In the genomic region with DNA sequence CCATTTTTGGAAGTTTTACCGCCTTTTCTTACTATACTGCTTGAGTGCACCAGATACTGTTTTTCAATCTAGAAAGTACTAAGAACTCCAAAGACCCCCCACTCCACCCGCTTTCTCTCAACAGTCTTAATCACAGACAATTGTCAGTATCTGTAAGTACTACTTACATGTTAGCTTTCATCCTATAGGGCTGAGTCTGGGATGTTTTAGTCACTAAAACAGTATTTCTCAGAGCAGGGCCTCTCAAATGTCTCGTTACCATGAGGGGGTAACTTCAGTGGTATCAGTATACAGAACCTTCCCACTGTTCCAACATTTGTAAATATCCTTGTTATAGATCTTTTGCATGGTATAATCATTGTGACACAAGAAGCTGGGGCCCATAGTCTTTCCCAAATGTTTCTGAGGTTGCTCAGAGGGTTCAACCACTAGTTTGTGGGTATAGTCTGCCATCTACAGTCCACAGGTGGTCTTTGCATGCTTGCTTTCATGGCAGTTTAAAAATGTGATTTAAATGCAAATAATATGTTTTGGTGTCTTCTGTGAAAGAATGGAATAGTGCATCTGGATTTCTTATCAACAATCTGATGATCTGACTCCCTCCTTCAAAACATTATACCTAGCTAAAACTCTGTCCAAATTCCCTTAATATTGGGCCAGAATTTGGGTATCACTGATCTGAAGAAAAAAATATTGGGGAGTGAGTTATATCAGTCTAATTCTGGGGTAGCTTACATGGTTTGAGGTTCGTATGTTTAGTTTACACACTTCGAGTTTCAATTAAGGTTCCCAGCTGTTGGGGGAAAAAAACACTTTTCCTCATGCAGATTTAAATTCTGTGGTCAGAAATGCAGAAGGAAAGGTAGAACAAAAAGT, we compare ENCODE assay signal across 8 cellular contexts. TPM values are rescaled to one million over a fixed set of nuclear protein-coding genes. Genes with fewer than 3 reads are reported as not detected.
DNase-seq lines count a peak whose midpoint lies in the region; ATAC-seq and TF ChIP-seq lines count a peak whose summit lies in the region.

No MANE protein-coding gene starts in this region.

- ATAC-seq in activated naive CD4-positive, alpha-beta T cell treated with anti-CD3 and anti-CD28 coated beads, Interleukin-2, amount 50 U/mL, for 72 hours = peak; percentile 50 to 67
- ATAC-seq in HG03159 (IDR thresholded peaks at IDR 0.05; ENCODE audit: unreplicated experiment) (peak; percentile 63), left lobe of liver (peak; percentile 85), upper lobe of right lung (peak; percentile 86), GM21360 (IDR thresholded peaks at IDR 0.05; ENCODE audit: unreplicated experiment) (no peak)

- H3K9ac ChIP-seq in NT2/D1 (ENCODE audit: insufficient read length, low read depth) = no peak overlapping the region

- peaks cover 0 to 5% of the 10 kb centered on the region in 2 donors for H3K9me3 Mint-ChIP-seq in activated naive CD4-positive, alpha-beta T cell treated with anti-CD3 and anti-CD28 coated beads, Interleukin-2, amount 50 U/mL, for 72 hours

- peak; percentile 87 for TF ChIP-seq CTCF in cardiac fibroblast (IDR thresholded peaks at IDR 0.05; ENCODE audit: low read depth, low read length)
- peak; percentile 75 for TF ChIP-seq CTCF in upper lobe of right lung (IDR thresholded peaks at IDR 0.05)

- H3K4me3 ChIP-seq in NT2/D1 (ENCODE audit: insufficient read length, low read depth) (no peak overlapping the region), cardiac fibroblast (replicated peaks in 1 of 2; ENCODE audit: low read depth in 2 of 2, low read length in 2 of 2) (no peak overlapping the region), upper lobe of right lung (no peak overlapping the region)

- no peak overlapping the region for H3K27ac Mint-ChIP-seq in activated naive CD4-positive, alpha-beta T cell treated with anti-CD3 and anti-CD28 coated beads, Interleukin-2, amount 50 U/mL, for 72 hours

- H3K4me1 ChIP-seq in NT2/D1 (ENCODE audit: insufficient read depth, insufficient read length) = no peaks in the 10 kb centered on the region
- H3K4me1 ChIP-seq in upper lobe of right lung = peaks cover under 1% of the 10 kb centered on the region

- DNase-seq in activated naive CD4-positive, alpha-beta T cell treated with anti-CD3 and anti-CD28 coated beads, Interleukin-2, amount 50 U/mL, for 72 hours (ENCODE audit: low spot score in 2 of 2) = peak in 1 of 2 donors; percentile 20
- no peak for DNase-seq in activated naive CD4-positive, alpha-beta T cell treated with Interleukin-2 at 50 U/mL for 16 hours
- DNase-seq in NT2/D1 (ENCODE audit: low read depth, low spot score) (peak; percentile 64), cardiac fibroblast (ENCODE audit: low read depth in 2 of 2) (peak; percentile 83), left lobe of liver (ENCODE audit: low spot score) (no peak), upper lobe of right lung (no peak)

- H3K36me3 Mint-ChIP-seq in activated naive CD4-positive, alpha-beta T cell treated with anti-CD3 and anti-CD28 coated beads, Interleukin-2, amount 50 U/mL, for 72 hours = peaks cover 0 to 4% of the 10 kb centered on the region in 2 donors

- no peak overlapping the region for H3K27ac ChIP-seq in upper lobe of right lung

- H3K36me3 ChIP-seq in NT2/D1 (ENCODE audit: insufficient read depth, insufficient read length, low read length) = no peaks in the 10 kb centered on the region
- H3K36me3 ChIP-seq in upper lobe of right lung = no peaks in the 10 kb centered on the region

- H3K9me3 ChIP-seq in NT2/D1 (ENCODE audit: insufficient read depth, low read length) (no peaks in the 10 kb centered on the region), upper lobe of right lung (no peaks in the 10 kb centered on the region)

- H3K27me3 ChIP-seq in NT2/D1 (ENCODE audit: insufficient read depth, insufficient read length) = no peaks in the 10 kb centered on the region
- no peaks in the 10 kb centered on the region for H3K27me3 ChIP-seq in upper lobe of right lung

- intact Hi-C loops in upper lobe of right lung (cut with DNase I) = no loop called here

RNA-seq across cellular contexts. Expression of a gene that starts 18.0 kb away (rescaled TPM):
- total RNA-seq in activated naive CD4-positive, alpha-beta T cell treated with anti-CD3 and anti-CD28 coated beads, Interleukin-2, amount 50 U/mL, for 72 hours = 10 to 100 TPM; 34.3 to 43.1 TPM
- total RNA-seq in left lobe of liver = 11.8 TPM
- 44.8 TPM for total RNA-seq in upper lobe of right lung

Comparison
In these comparisons a context has a peak if more than half of its experiments do, and no peak if none do; other contexts are left out.
1. DNase-seq: peak in NT2/D1 (single experiment) and cardiac fibroblast (2 of 2); none in activated naive CD4-positive, alpha-beta T cell treated with Interleukin-2 at 50 U/mL for 16 hours (single experiment), left lobe of liver (single experiment) and upper lobe of right lung (single experiment).